38 cellular contexts compared by ENCODE assay signal in genomic region chr20:45503430-45503829, GRCh38. TPM values are rescaled to one million over a fixed set of nuclear protein-coding genes. Genes with fewer than 3 reads are reported as not detected.
"Had no signal": no experiment of that assay in that cellular context is flagged by ENCODE, and none has a peak within 500 bp of the region (broad histone marks: within the 10 kb centered on the region; RNA-seq: fewer than 3 reads in every experiment).

No MANE protein-coding gene starts in this region.

- DNase-seq: activated CD4-positive, alpha-beta memory T cell treated with anti-CD3 and anti-CD28 coated beads for 36 hours; activated CD4-positive, alpha-beta T cell treated with anti-CD3 and anti-CD28 coated beads for 4 hours; activated CD4-positive, alpha-beta T cell treated with anti-CD3 and anti-CD28 coated beads, Interleukin-2, amount 10 ng/mL, durations not matched to agents 24 days and 14 days; activated CD4-positive, alpha-beta T cell treated with anti-CD3 and anti-CD28 coated beads, Interleukin-2, amount 50 U/mL, for 1 hour; activated CD4-positive, alpha-beta T cell treated with anti-CD3 and anti-CD28 coated beads, Interleukin-2, amount 50 U/mL, for 4 hours; activated CD4-positive, CD25-positive, alpha-beta regulatory T cell treated with anti-CD3 and anti-CD28 coated beads, Interleukin-2, amount 50 U/mL, for 72 hours; activated CD8-positive, alpha-beta memory T cell treated with anti-CD3 and anti-CD28 coated beads, Interleukin-2, amount 50 U/mL, for 4 hours; activated CD8-positive, alpha-beta T cell treated with anti-CD3 and anti-CD28 coated beads for 36 hours; activated effector memory CD4-positive, alpha-beta T cell treated with anti-CD3 and anti-CD28 coated beads, Interleukin-2, amount 50 U/mL, for 16 hours; activated gamma-delta T cell treated with Interleukin-2 at 50 U/mL for 16 hours; activated naive CD4-positive, alpha-beta T cell; activated naive CD4-positive, alpha-beta T cell treated with anti-CD3 and anti-CD28 coated beads for 36 hours; activated naive CD4-positive, alpha-beta T cell treated with anti-CD3 and anti-CD28 coated beads, Interleukin-2, amount 50 U/mL, for 16 hours; activated naive CD8-positive, alpha-beta T cell treated with anti-CD3 and anti-CD28 coated beads for 36 hours; activated T-cell treated with anti-CD3 and anti-CD28 coated beads for 4 hours; activated T-cell treated with anti-CD3 and anti-CD28 coated beads, Interleukin-2, amount 50 U/mL, for 1 hour; activated T-cell treated with anti-CD3 and anti-CD28 coated beads, Interleukin-2, amount 50 U/mL, for 4 hours; activated T-cell treated with anti-CD3 and anti-CD28 coated beads, Interleukin-2, amount 50 U/mL, for 72 hours; adrenal gland; amniotic stem cell; aorta; body of pancreas; brain microvascular endothelial cell; caudate nucleus; cerebellar nuclear complex; colonic mucosa; T-helper 2 cell; T-helper 9 cell; WERI-Rb-1 had no signal

- H3K36me3 ChIP-seq: adrenal gland, brain microvascular endothelial cell, cardiac muscle cell, colonic mucosa, WERI-Rb-1 had no signal

- H3K4me3 ChIP-seq: adrenal gland, body of pancreas, cardiac muscle cell, colonic mucosa had no signal

- H3K9me3 ChIP-seq: adrenal gland, body of pancreas, colonic mucosa had no signal

- ATAC-seq: activated CD8-positive, alpha-beta T cell treated with anti-CD3 and anti-CD28 coated beads for 36 hours; activated naive CD4-positive, alpha-beta T cell treated with anti-CD3 and anti-CD28 coated beads, Interleukin-2, amount 50 U/mL, for 72 hours; activated T-cell treated with anti-CD3 and anti-CD28 coated beads, Interleukin-2, amount 50 U/mL, for 4 hours; activated T-cell treated with anti-CD3 and anti-CD28 coated beads, Interleukin-2, amount 50 U/mL, for 72 hours; activated T-helper 17 cell treated with anti-CD3 and anti-CD28 coated beads, Interleukin-2, amount 50 U/mL, for 72 hours; body of pancreas; WTC11 had no signal

- H3K27me3 ChIP-seq: body of pancreas, brain microvascular endothelial cell, cardiac muscle cell, colonic mucosa had no signal

- FAIRE-seq: astrocyte, bronchial epithelial cell had no signal

- H3K4me1 ChIP-seq: adrenal gland, body of pancreas had no signal

- H3K27ac ChIP-seq: adrenal gland, body of pancreas, brain microvascular endothelial cell, cardiac muscle cell, colonic mucosa, WERI-Rb-1 had no signal

RNA-seq across cellular contexts. Expression of gene SPINT3, which starts 12.0 kb away (rescaled TPM):
- total RNA-seq: activated CD4-positive, alpha-beta memory T cell treated with anti-CD3 and anti-CD28 coated beads for 36 hours; activated CD4-positive, alpha-beta T cell treated with anti-CD3 and anti-CD28 coated beads, Interleukin-2, amount 10 ng/mL, durations not matched to agents 24 days and 14 days; activated CD8-positive, alpha-beta memory T cell treated with anti-CD3 and anti-CD28 coated beads for 36 hours; activated CD8-positive, alpha-beta T cell treated with anti-CD3 and anti-CD28 coated beads for 36 hours; activated naive CD4-positive, alpha-beta T cell treated with anti-CD3 and anti-CD28 coated beads for 36 hours; activated naive CD4-positive, alpha-beta T cell treated with anti-CD3 and anti-CD28 coated beads, Interleukin-2, amount 50 U/mL, for 72 hours; activated naive CD8-positive, alpha-beta T cell treated with anti-CD3 and anti-CD28 coated beads for 36 hours; activated T-cell treated with anti-CD3 and anti-CD28 coated beads, Interleukin-2, amount 50 U/mL, for 4 hours; activated T-cell treated with anti-CD3 and anti-CD28 coated beads, Interleukin-2, amount 50 U/mL, for 72 hours; activated T-helper 1 cell treated with anti-CD3 and anti-CD28 coated beads, Interleukin-12 subunit alpha, Interleukin-12 subunit beta, Interleukin-2, Interleukin-4 antibody, amounts not matched to agents 30 ng/mL and 10 ng/mL and 1 ng/mL, durations not matched to agents 14 hours and 24 hours and 36 hours; activated T-helper 17 cell treated with anti-CD3 and anti-CD28 coated beads, Interleukin-2, amount 50 U/mL, for 72 hours; adrenal gland; aorta; astrocyte; body of pancreas; bronchial epithelial cell; cardiac muscle cell; chondrocyte; colonic mucosa; WTC11 had no signal
- polyA plus RNA-seq: adrenal gland, aorta, cardiac muscle cell had no signal

RNA-seq across cellular contexts. Expression of gene WFDC2, which starts 33.9 kb away (rescaled TPM):
- total RNA-seq: activated CD4-positive, alpha-beta T cell treated with anti-CD3 and anti-CD28 coated beads, Interleukin-2, amount 10 ng/mL, durations not matched to agents 24 days and 14 days; activated CD8-positive, alpha-beta memory T cell treated with anti-CD3 and anti-CD28 coated beads for 36 hours; activated T-helper 1 cell treated with anti-CD3 and anti-CD28 coated beads, Interleukin-12 subunit alpha, Interleukin-12 subunit beta, Interleukin-2, Interleukin-4 antibody, amounts not matched to agents 30 ng/mL and 10 ng/mL and 1 ng/mL, durations not matched to agents 14 hours and 24 hours and 36 hours; bronchial epithelial cell; chondrocyte had no signal

RNA-seq across cellular contexts. Expression of gene WFDC6, which starts 35.9 kb away (rescaled TPM):
- total RNA-seq: activated CD4-positive, alpha-beta memory T cell treated with anti-CD3 and anti-CD28 coated beads for 36 hours; activated CD4-positive, alpha-beta T cell treated with anti-CD3 and anti-CD28 coated beads, Interleukin-2, amount 10 ng/mL, durations not matched to agents 24 days and 14 days; activated CD8-positive, alpha-beta memory T cell treated with anti-CD3 and anti-CD28 coated beads for 36 hours; activated CD8-positive, alpha-beta T cell treated with anti-CD3 and anti-CD28 coated beads for 36 hours; activated naive CD4-positive, alpha-beta T cell treated with anti-CD3 and anti-CD28 coated beads for 36 hours; activated naive CD4-positive, alpha-beta T cell treated with anti-CD3 and anti-CD28 coated beads, Interleukin-2, amount 50 U/mL, for 72 hours; activated naive CD8-positive, alpha-beta T cell treated with anti-CD3 and anti-CD28 coated beads for 36 hours; activated T-cell treated with anti-CD3 and anti-CD28 coated beads, Interleukin-2, amount 50 U/mL, for 4 hours; activated T-cell treated with anti-CD3 and anti-CD28 coated beads, Interleukin-2, amount 50 U/mL, for 72 hours; activated T-helper 1 cell treated with anti-CD3 and anti-CD28 coated beads, Interleukin-12 subunit alpha, Interleukin-12 subunit beta, Interleukin-2, Interleukin-4 antibody, amounts not matched to agents 30 ng/mL and 10 ng/mL and 1 ng/mL, durations not matched to agents 14 hours and 24 hours and 36 hours; activated T-helper 17 cell treated with anti-CD3 and anti-CD28 coated beads, Interleukin-2, amount 50 U/mL, for 72 hours; adrenal gland; aorta; astrocyte; body of pancreas; bronchial epithelial cell; cardiac muscle cell; chondrocyte; colonic mucosa; WTC11 had no signal
- polyA plus RNA-seq: adrenal gland, aorta, cardiac muscle cell had no signal

RNA-seq across cellular contexts. Expression of gene EPPIN, which starts 43.8 kb away (rescaled TPM):
- total RNA-seq: activated CD4-positive, alpha-beta memory T cell treated with anti-CD3 and anti-CD28 coated beads for 36 hours; activated CD4-positive, alpha-beta T cell treated with anti-CD3 and anti-CD28 coated beads, Interleukin-2, amount 10 ng/mL, durations not matched to agents 24 days and 14 days; activated CD8-positive, alpha-beta memory T cell treated with anti-CD3 and anti-CD28 coated beads for 36 hours; activated CD8-positive, alpha-beta T cell treated with anti-CD3 and anti-CD28 coated beads for 36 hours; activated naive CD4-positive, alpha-beta T cell treated with anti-CD3 and anti-CD28 coated beads for 36 hours; activated naive CD4-positive, alpha-beta T cell treated with anti-CD3 and anti-CD28 coated beads, Interleukin-2, amount 50 U/mL, for 72 hours; activated naive CD8-positive, alpha-beta T cell treated with anti-CD3 and anti-CD28 coated beads for 36 hours; activated T-cell treated with anti-CD3 and anti-CD28 coated beads, Interleukin-2, amount 50 U/mL, for 4 hours; activated T-cell treated with anti-CD3 and anti-CD28 coated beads, Interleukin-2, amount 50 U/mL, for 72 hours; activated T-helper 1 cell treated with anti-CD3 and anti-CD28 coated beads, Interleukin-12 subunit alpha, Interleukin-12 subunit beta, Interleukin-2, Interleukin-4 antibody, amounts not matched to agents 30 ng/mL and 10 ng/mL and 1 ng/mL, durations not matched to agents 14 hours and 24 hours and 36 hours; activated T-helper 17 cell treated with anti-CD3 and anti-CD28 coated beads, Interleukin-2, amount 50 U/mL, for 72 hours; adrenal gland; aorta; astrocyte; body of pancreas; bronchial epithelial cell; cardiac muscle cell; chondrocyte; colonic mucosa had no signal
- polyA plus RNA-seq: adrenal gland, aorta, cardiac muscle cell had no signal
